In genomic region chr17:20995164-20995872, GRCh38 we compare ENCODE assay signal across 18 cellular contexts.
"Had no signal": no experiment of that assay in that cellular context is flagged by ENCODE, and none has a peak within 500 bp of the region (broad histone marks: within the 10 kb centered on the region; RNA-seq: fewer than 3 reads in every experiment).

No MANE protein-coding gene starts in this region.

- H3K4me3 ChIP-seq: esophagus squamous epithelium, gastroesophageal sphincter, lung, ovary, psoas muscle, right atrium auricular region had no signal

- H3K27me3 ChIP-seq: esophagus squamous epithelium, gastroesophageal sphincter, neutrophil, ovary, right atrium auricular region had no signal

- H3K27ac ChIP-seq: esophagus squamous epithelium, gastroesophageal sphincter, neutrophil, ovary, psoas muscle, right atrium auricular region, VCaP had no signal

- ATAC-seq: activated CD4-positive, CD25-positive, alpha-beta regulatory T cell treated with anti-CD3 and anti-CD28 coated beads, Interleukin-2, amount 50 U/mL, for 24 hours; activated CD8-positive, alpha-beta T cell treated with anti-CD3 and anti-CD28 coated beads, Interleukin-2, amount 10 ng/mL, durations not matched to agents 7 days and 5 days; activated naive CD4-positive, alpha-beta T cell treated with anti-CD3 and anti-CD28 coated beads, Interleukin-2, amount 50 U/mL, for 72 hours; gastroesophageal sphincter; left cardiac atrium; naive thymus-derived CD4-positive, alpha-beta T cell; psoas muscle; stimulated activated naive CD8-positive, alpha-beta T cell treated with anti-CD3 and anti-CD28 coated beads, Interleukin-15, Interleukin-2, amounts not matched to agents 100 U/mL and 50 U/mL, for 24 hours had no signal

- H3K9me3 ChIP-seq: esophagus squamous epithelium, gastroesophageal sphincter, neutrophil, ovary, psoas muscle, right atrium auricular region had no signal

- H3K36me3 ChIP-seq: ovary had no signal

- DNase-seq: activated CD4-positive, alpha-beta T cell treated with anti-CD3 and anti-CD28 coated beads, Interleukin-2, amount 50 U/mL, for 1 hour; activated CD8-positive, alpha-beta T cell treated with anti-CD3 and anti-CD28 coated beads, Interleukin-2, amount 10 ng/mL, durations not matched to agents 7 days and 5 days; central memory CD4-positive, alpha-beta T cell; esophagus squamous epithelium; left cardiac atrium; naive thymus-derived CD4-positive, alpha-beta T cell; ovary; stimulated activated CD4-positive, alpha-beta T cell treated with anti-CD3 and anti-CD28 coated beads, Interleukin-12 subunit alpha, Interleukin-12 subunit beta, amount 100 ng/mL, for 4 hours; stimulated activated CD4-positive, alpha-beta T cell treated with anti-CD3 and anti-CD28 coated beads, Interleukin-4, amount 100 ng/mL, for 4 hours; stimulated activated naive CD8-positive, alpha-beta T cell treated with anti-CD3 and anti-CD28 coated beads, Interleukin-15, Interleukin-2, amounts not matched to agents 100 U/mL and 50 U/mL, for 24 hours had no signal
